9 cellular contexts compared by ENCODE assay signal in the genomic region with DNA sequence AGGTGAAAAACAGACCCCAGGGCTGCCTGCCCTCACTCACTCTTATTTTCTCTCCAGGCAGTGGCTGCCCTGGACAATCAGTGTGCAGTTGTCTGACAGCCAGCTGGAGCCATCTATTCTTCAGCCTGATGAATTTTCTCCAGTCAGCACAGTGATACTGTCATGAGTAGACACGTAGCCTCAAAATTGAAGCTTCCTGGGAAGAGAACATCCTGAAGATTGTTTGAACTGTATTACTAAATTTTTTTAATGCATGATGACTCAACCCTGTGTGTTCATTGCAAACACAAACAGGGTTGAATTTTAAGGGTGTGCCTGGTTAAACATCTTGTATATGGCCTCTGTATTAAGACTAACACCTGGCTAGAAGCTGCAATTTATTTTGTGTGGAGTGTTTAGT. TPM values are rescaled to one million over a fixed set of nuclear protein-coding genes. Genes with fewer than 3 reads are reported as not detected.
DNase-seq lines count a peak whose midpoint lies in the region.
"Had no signal": no experiment of that assay in that cellular context is flagged by ENCODE, and none has a peak within 500 bp of the region (broad histone marks: within the 10 kb centered on the region; RNA-seq: fewer than 3 reads in every experiment).

No MANE protein-coding gene starts in this region.

- no peaks in the 10 kb centered on the region for H3K36me3 ChIP-seq in esophagus (ENCODE audit: control insufficient read depth in 2 of 2, insufficient read depth in 2 of 2, low read length in 1 of 2)

- H3K27ac ChIP-seq in esophagus (ENCODE audit: low read depth in 2 of 2, low read length in 1 of 2) = peak overlapping the region; percentile 4 to 6

- DNase-seq in NCI-H510A treated with DMSO at 0.1 percent for 48 hours (lab: John Stamatoyannopoulos, UW) = peak; percentile 17
- DNase-seq in NCI-H510A (lab: John Stamatoyannopoulos, UW) = no peak
- DNase-seq in NCI-H460 (ENCODE audit: extremely low read depth, low read depth) = peak; percentile 19
- peak; percentile 51 for DNase-seq in smooth muscle cell of the brain vasculature (ENCODE audit: low read depth, low spot score)
- DNase-seq in NCI-H82 treated with DMSO at 0.1 percent for 48 hours (lab: John Stamatoyannopoulos, UW; ENCODE audit: unreplicated experiment) = no peak
- no peak for DNase-seq in amniotic stem cell (lab: John Stamatoyannopoulos, UW)
- DNase-seq in stimulated activated CD4-positive, alpha-beta T cell treated with anti-CD3 and anti-CD28 coated beads, Interleukin-1b, Interleukin-23, amount 100 ng/mL, for 48 hours = no peak
- DNase-seq: T-helper 2 cell had no signal

- no peaks in the 10 kb centered on the region for H3K4me1 ChIP-seq in esophagus (ENCODE audit: control insufficient read depth in 2 of 2, insufficient read depth in 2 of 2, low read length in 1 of 2)

- 42 to 60% methylated on average over 1 of the region's 1 CpG for WGBS in esophagus, 2 donors

- H3K27me3 ChIP-seq in esophagus (ENCODE audit: control insufficient read depth in 1 of 2, insufficient read depth in 2 of 2, low read length in 2 of 2) = no peaks in the 10 kb centered on the region

- no peaks in the 10 kb centered on the region for H3K9me3 ChIP-seq in esophagus (ENCODE audit: control insufficient read depth in 2 of 2, insufficient read depth in 1 of 2, low read depth in 1 of 2, low read length in 1 of 2)

- H3K4me3 ChIP-seq in esophagus (ENCODE audit: low read depth in 1 of 2, low read length in 2 of 2) = no peak overlapping the region

RNA-seq across cellular contexts. Expression of a gene that starts 49.8 kb away (rescaled TPM):
- total RNA-seq in NCI-H460 (2014; rRNA removed; shearing (Covaris generic)) = 15.3 and 22.5 TPM in 2 replicates
- 11.0 and 19.9 TPM in 2 replicates for polyA plus RNA-seq in NCI-H460 (2014; cell fraction: nucleus; rRNA removed)
- polyA plus RNA-seq in esophagus = 10 to 100 TPM in 1 of 2 donors, 1 to 10 TPM in 1; 8.6 to 15.2 TPM

Comparison
In these comparisons a context has a peak if more than half of its experiments do, and no peak if none do; other contexts are left out.
1. DNase-seq: peak in NCI-H510A treated with DMSO at 0.1 percent for 48 hours (single experiment), NCI-H460 (single experiment) and smooth muscle cell of the brain vasculature (single experiment); none in NCI-H510A (single experiment), NCI-H82 treated with DMSO at 0.1 percent for 48 hours (single experiment), amniotic stem cell (single experiment) and stimulated activated CD4-positive, alpha-beta T cell treated with anti-CD3 and anti-CD28 coated beads, Interleukin-1b, Interleukin-23, amount 100 ng/mL, for 48 hours (single experiment).